ENCODE assay signal across 26 cellular contexts in genomic region chr5:38621331-38621730, GRCh38.
"Had no signal": no experiment of that assay in that cellular context is flagged by ENCODE, and none has a peak within 500 bp of the region (broad histone marks: within the 10 kb centered on the region; RNA-seq: fewer than 3 reads in every experiment).

No MANE protein-coding gene starts in this region.

- H3K27me3 ChIP-seq: brain microvascular endothelial cell, dorsolateral prefrontal cortex, gastrocnemius medialis had no signal

- H3K27me3 Mint-ChIP-seq: dendritic cell treated with granulocyte-macrophage colony-stimulating factor and Interleukin-4, amounts not matched to agents 40 ng/mL and 50 ng/mL, for 4 days had no signal

- H3K4me3 Mint-ChIP-seq: activated CD8-positive, alpha-beta T cell treated with anti-CD3 and anti-CD28 coated beads for 36 hours; activated naive CD8-positive, alpha-beta T cell; activated T-cell treated with anti-CD3 and anti-CD28 coated beads, Interleukin-2, amount 50 U/mL, for 4 hours; activated T-helper 17 cell treated with anti-CD3 and anti-CD28 coated beads, Interleukin-2, amount 50 U/mL, for 72 hours; central memory CD8-positive, alpha-beta T cell; dendritic cell treated with granulocyte-macrophage colony-stimulating factor and Interleukin-4, amounts not matched to agents 40 ng/mL and 50 ng/mL, for 4 days; endodermal cell had no signal

- H3K36me3 ChIP-seq: brain microvascular endothelial cell, gastrocnemius medialis had no signal

- H3K4me1 Mint-ChIP-seq: activated T-helper 17 cell treated with anti-CD3 and anti-CD28 coated beads, Interleukin-2, amount 50 U/mL, for 72 hours; central memory CD8-positive, alpha-beta T cell had no signal

- H3K27ac Mint-ChIP-seq: activated CD8-positive, alpha-beta T cell treated with anti-CD3 and anti-CD28 coated beads for 36 hours; activated naive CD8-positive, alpha-beta T cell; activated T-helper 17 cell treated with anti-CD3 and anti-CD28 coated beads, Interleukin-2, amount 50 U/mL, for 72 hours; dendritic cell treated with granulocyte-macrophage colony-stimulating factor and Interleukin-4, amounts not matched to agents 40 ng/mL and 50 ng/mL, for 4 days; endodermal cell had no signal

- FAIRE-seq: astrocyte, bronchial epithelial cell had no signal

- H3K4me3 ChIP-seq: coronary artery, dorsolateral prefrontal cortex, gastrocnemius medialis had no signal

- H3K27ac ChIP-seq: brain microvascular endothelial cell, coronary artery, dorsolateral prefrontal cortex, gastrocnemius medialis had no signal

- DNase-seq: activated CD4-positive, alpha-beta T cell treated with anti-CD3 and anti-CD28 coated beads for 48 hours; activated CD4-positive, alpha-beta T cell treated with anti-CD3 and anti-CD28 coated beads, Interleukin-2, amount 50 U/mL, for 1 hour; activated CD4-positive, alpha-beta T cell treated with anti-CD3 and anti-CD28 coated beads, Interleukin-2, amount 50 U/mL, for 48 hours; activated CD8-positive, alpha-beta memory T cell treated with anti-CD3 and anti-CD28 coated beads for 24 hours; activated CD8-positive, alpha-beta T cell treated with anti-CD3 and anti-CD28 coated beads for 36 hours; activated effector memory CD4-positive, alpha-beta T cell treated with Interleukin-2 at 50 U/mL for 16 hours; activated gamma-delta T cell treated with Interleukin-2 at 50 U/mL for 16 hours; activated naive CD4-positive, alpha-beta T cell treated with anti-CD3 and anti-CD28 coated beads, Interleukin-2, amount 50 U/mL, for 16 hours; activated naive CD4-positive, alpha-beta T cell treated with Interleukin-2 at 50 U/mL for 16 hours; activated T-cell treated with anti-CD3 and anti-CD28 coated beads, Interleukin-2, amount 50 U/mL, for 4 hours; amniotic stem cell; anterior cingulate cortex; brain microvascular endothelial cell; dorsolateral prefrontal cortex; effector memory CD4-positive, alpha-beta T cell; endodermal cell; gastrocnemius medialis; glutamatergic neuron; T-helper 2 cell had no signal

- H3K36me3 Mint-ChIP-seq: activated naive CD8-positive, alpha-beta T cell had no signal
